In genomic region chr2:127650041-127650784, GRCh38 we compare ENCODE assay signal across 1 cellular context.
TF ChIP-seq lines count a peak whose summit lies in the region.

No MANE protein-coding gene starts in this region.

TF ChIP-seq in GM12878, 131 proteins besides CTCF, POLR2A, EP300 and RAD21:
- TF ChIP-seq CEBPZ (IDR thresholded peaks at IDR 0.05; ENCODE audit: low read depth, low read length) (no peak), ZNF687 (IDR thresholded peaks at IDR 0.05) (no peak), PAX8 (IDR thresholded peaks at IDR 0.05) (no peak), RFX5 (IDR thresholded peaks at IDR 0.05; ENCODE audit: low read depth, low read length) (no peak), BCLAF1 (IDR thresholded peaks at IDR 0.05) (no peak), SP1 (IDR thresholded peaks at IDR 0.05; ENCODE audit: low read depth, low read length) (no peak), STAT3 (IDR thresholded peaks at IDR 0.05; ENCODE audit: low read depth, low read length) (no peak), ZSCAN29 (IDR thresholded peaks at IDR 0.05) (no peak), ZBTB4 (CRISPR knock-in tag; IDR thresholded peaks at IDR 0.05) (no peak), E2F8 (IDR thresholded peaks at IDR 0.05; ENCODE audit: low read depth, partially characterized antibody) (no peak), NFYA (IDR thresholded peaks at IDR 0.05; ENCODE audit: borderline replicate concordance, low read depth, low read length) (no peak), ESRRA (IDR thresholded peaks at IDR 0.05; ENCODE audit: low read length) (no peak), SPI1 (IDR thresholded peaks at IDR 0.05; ENCODE audit: borderline replicate concordance, insufficient read depth, low read depth, low read length) (no peak), PBX3 (IDR thresholded peaks at IDR 0.05; ENCODE audit: insufficient replicate concordance, low read depth, low read length) (no peak), YY1 (IDR thresholded peaks at IDR 0.05; ENCODE audit: low read depth, low read length) (no peak), USF1 (IDR thresholded peaks at IDR 0.05; ENCODE audit: borderline replicate concordance, extremely low read length, insufficient read depth, low read depth, low read length) (no peak), TCF12 (IDR thresholded peaks at IDR 0.05; ENCODE audit: low read depth, low read length) (no peak), ZBTB33 (IDR thresholded peaks at IDR 0.05) (no peak), BHLHE40 (IDR thresholded peaks at IDR 0.05; ENCODE audit: borderline replicate concordance in 1 of 2, low read depth in 2 of 2, low read length in 1 of 2) (no peak), YBX1 (IDR thresholded peaks at IDR 0.05) (no peak)
